24 cellular contexts compared by ENCODE assay signal in genomic region chr9:129011170-129011569, GRCh38. TPM values are rescaled to one million over a fixed set of nuclear protein-coding genes. Genes with fewer than 3 reads are reported as not detected.
DNase-seq lines count a peak whose midpoint lies in the region; ATAC-seq, FAIRE-seq and TF ChIP-seq lines count a peak whose summit lies in the region.
"Had no signal": no experiment of that assay in that cellular context is flagged by ENCODE, and none has a peak within 500 bp of the region (broad histone marks: within the 10 kb centered on the region; RNA-seq: fewer than 3 reads in every experiment).

No MANE protein-coding gene starts in this region.

- no peak for TF ChIP-seq POLR2A in GM18505 (IDR thresholded peaks at IDR 0.05; ENCODE audit: borderline replicate concordance, extremely low read depth, insufficient read depth, insufficient read length)

- H3K9me3 ChIP-seq in kidney (ENCODE audit: control insufficient read depth in 1 of 2, low read length in 2 of 2): no peaks in the 10 kb centered on the region
- H3K9me3 ChIP-seq: BE2C had no signal

- no peaks in the 10 kb centered on the region for H3K9me3 Mint-ChIP-seq in WTC11
- no peaks in the 10 kb centered on the region for H3K9me3 Mint-ChIP-seq in nephron progenitor cell
- H3K9me3 Mint-ChIP-seq: CD8-positive, alpha-beta T cell had no signal

- no peaks in the 10 kb centered on the region for H3K27me3 Mint-ChIP-seq in WTC11 (ENCODE audit: low read depth)
- peaks cover 5% of the 10 kb centered on the region for H3K27me3 Mint-ChIP-seq in nephron progenitor cell (ENCODE audit: low read depth, poor library complexity)

- CTCF ChIA-PET in WTC11 (lab: Charles Lee): no interaction called here

- H3K4me3 ChIP-seq in kidney (ENCODE audit: low read length in 2 of 2): no peak overlapping the region
- H3K4me3 ChIP-seq: GM23248 had no signal

- H3K4me1 Mint-ChIP-seq in WTC11: 0 out of 2 replicates have a peak, but pooled peaks cover 2% of the 10 kb centered on the region
- peaks cover 26% of the 10 kb centered on the region for H3K4me1 Mint-ChIP-seq in nephron progenitor cell

- TF ChIP-seq CTCF in WTC11 (IDR thresholded peaks at IDR 0.05) (no peak), nephron progenitor cell (IDR thresholded peaks at IDR 0.05) (no peak), kidney (IDR thresholded peaks at IDR 0.05; ENCODE audit: borderline replicate concordance, extremely low read depth, insufficient read depth) (no peak)

- no peak overlapping the region for H3K9ac ChIP-seq in kidney (ENCODE audit: low read length in 2 of 2)
- H3K9ac ChIP-seq: GM23248 had no signal

- POLR2A ChIA-PET in WTC11 (lab: Charles Lee): interaction anchor here (0.6 kb wide), 2 partner anchors 62 to 629 kb away, joined by 3 read pairs; no protein-coding TSS in a partner anchor

- no peak overlapping the region for H3K4me3 Mint-ChIP-seq in WTC11
- H3K4me3 Mint-ChIP-seq in nephron progenitor cell: no peak overlapping the region
- H3K4me3 Mint-ChIP-seq: CD8-positive, alpha-beta T cell had no signal

- H3K27ac Mint-ChIP-seq in WTC11 (peak overlapping the region; percentile 88; the same call in 1 of the 2 replicates), nephron progenitor cell (peak overlapping the region; percentile 96)

- no peak overlapping the region for H3K27ac ChIP-seq in kidney (ENCODE audit: low read depth in 2 of 2, low read length in 2 of 2)
- H3K27ac ChIP-seq: GM23248 had no signal

- intact Hi-C loops in Right ventricle myocardium superior (cut with DNase I) (no loop called here), Right ventricle myocardium inferior (cut with DNase I) (no loop called here), kidney (cut with DNase I) (no loop called here)

- no peaks in the 10 kb centered on the region for H3K4me1 ChIP-seq in kidney (ENCODE audit: control insufficient read depth in 1 of 2, insufficient read depth in 1 of 2, low read depth in 1 of 2, low read length in 2 of 2)

- H3K36me3 ChIP-seq in kidney (ENCODE audit: control insufficient read depth in 1 of 2, insufficient read depth in 2 of 2, low read length in 2 of 2): peaks cover 2 to 27% of the 10 kb centered on the region in 2 donors

- DNase-seq in Right ventricle myocardium superior (peak; percentile 33), Right ventricle myocardium inferior (ENCODE audit: missing footprints) (no peak), WTC11 (ENCODE audit: low spot score) (no peak), nephron progenitor cell (no peak), DMS 273 (lab: John Stamatoyannopoulos, UW; ENCODE audit: unreplicated experiment) (no peak), kidney (no peak), NCI-H146 treated with DMSO at 0.1 percent for 48 hours (lab: John Stamatoyannopoulos, UW; ENCODE audit: unreplicated experiment) (no peak)
- DNase-seq: 8988T; CD8-positive, alpha-beta T cell; DND-41; GM23248; Kasumi-1; MM.1S; NCI-H1105; NCI-H187; NCI-H2171; NCI-H446; NCI-H69; NK-92 treated with Interleukin-12 subunit alpha and Interleukin-12 subunit beta, amount 100 ng/mL, for 24 hours; OCI-M1; RPMI8226 had no signal

- no peak for FAIRE-seq in kidney (lab: Jason Lieb, UNC)
- FAIRE-seq: G401.6 had no signal

- ATAC-seq in Right ventricle myocardium superior (ENCODE audit: poor library complexity) (no peak), Right ventricle myocardium inferior (no peak), WTC11 (no peak), GM18505 (IDR thresholded peaks at IDR 0.05; ENCODE audit: unreplicated experiment) (no peak)
- ATAC-seq: CD8-positive, alpha-beta T cell had no signal

- H3K36me3 Mint-ChIP-seq in WTC11: peaks cover 10% of the 10 kb centered on the region
- H3K36me3 Mint-ChIP-seq in nephron progenitor cell (ENCODE audit: low read depth): peaks cover 35% of the 10 kb centered on the region

TF ChIP-seq in WTC11, 78 proteins besides CTCF, POLR2A, EP300 and RAD21 (continues in another document):
- TF ChIP-seq, protein P1, sequence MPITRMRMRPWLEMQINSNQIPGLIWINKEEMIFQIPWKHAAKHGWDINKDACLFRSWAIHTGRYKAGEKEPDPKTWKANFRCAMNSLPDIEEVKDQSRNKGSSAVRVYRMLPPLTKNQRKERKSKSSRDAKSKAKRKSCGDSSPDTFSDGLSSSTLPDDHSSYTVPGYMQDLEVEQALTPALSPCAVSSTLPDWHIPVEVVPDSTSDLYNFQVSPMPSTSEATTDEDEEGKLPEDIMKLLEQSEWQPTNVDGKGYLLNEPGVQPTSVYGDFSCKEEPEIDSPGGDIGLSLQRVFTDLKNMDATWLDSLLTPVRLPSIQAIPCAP (CRISPR knock-in tag; IDR thresholded peaks at IDR 0.05): no peak
- no peak for TF ChIP-seq AFF4 (CRISPR knock-in tag; IDR thresholded peaks at IDR 0.05; ENCODE audit: borderline replicate concordance)
- TF ChIP-seq, protein P2, sequence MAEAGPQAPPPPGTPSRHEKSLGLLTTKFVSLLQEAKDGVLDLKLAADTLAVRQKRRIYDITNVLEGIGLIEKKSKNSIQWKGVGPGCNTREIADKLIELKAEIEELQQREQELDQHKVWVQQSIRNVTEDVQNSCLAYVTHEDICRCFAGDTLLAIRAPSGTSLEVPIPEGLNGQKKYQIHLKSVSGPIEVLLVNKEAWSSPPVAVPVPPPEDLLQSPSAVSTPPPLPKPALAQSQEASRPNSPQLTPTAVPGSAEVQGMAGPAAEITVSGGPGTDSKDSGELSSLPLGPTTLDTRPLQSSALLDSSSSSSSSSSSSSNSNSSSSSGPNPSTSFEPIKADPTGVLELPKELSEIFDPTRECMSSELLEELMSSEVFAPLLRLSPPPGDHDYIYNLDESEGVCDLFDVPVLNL (CRISPR knock-in tag; IDR thresholded peaks at IDR 0.05; ENCODE audit: borderline replicate concordance, low read depth): no peak
- no peak for TF ChIP-seq ESRRA (CRISPR knock-in tag; IDR thresholded peaks at IDR 0.05; ENCODE audit: borderline replicate concordance)
- TF ChIP-seq, protein P3, sequence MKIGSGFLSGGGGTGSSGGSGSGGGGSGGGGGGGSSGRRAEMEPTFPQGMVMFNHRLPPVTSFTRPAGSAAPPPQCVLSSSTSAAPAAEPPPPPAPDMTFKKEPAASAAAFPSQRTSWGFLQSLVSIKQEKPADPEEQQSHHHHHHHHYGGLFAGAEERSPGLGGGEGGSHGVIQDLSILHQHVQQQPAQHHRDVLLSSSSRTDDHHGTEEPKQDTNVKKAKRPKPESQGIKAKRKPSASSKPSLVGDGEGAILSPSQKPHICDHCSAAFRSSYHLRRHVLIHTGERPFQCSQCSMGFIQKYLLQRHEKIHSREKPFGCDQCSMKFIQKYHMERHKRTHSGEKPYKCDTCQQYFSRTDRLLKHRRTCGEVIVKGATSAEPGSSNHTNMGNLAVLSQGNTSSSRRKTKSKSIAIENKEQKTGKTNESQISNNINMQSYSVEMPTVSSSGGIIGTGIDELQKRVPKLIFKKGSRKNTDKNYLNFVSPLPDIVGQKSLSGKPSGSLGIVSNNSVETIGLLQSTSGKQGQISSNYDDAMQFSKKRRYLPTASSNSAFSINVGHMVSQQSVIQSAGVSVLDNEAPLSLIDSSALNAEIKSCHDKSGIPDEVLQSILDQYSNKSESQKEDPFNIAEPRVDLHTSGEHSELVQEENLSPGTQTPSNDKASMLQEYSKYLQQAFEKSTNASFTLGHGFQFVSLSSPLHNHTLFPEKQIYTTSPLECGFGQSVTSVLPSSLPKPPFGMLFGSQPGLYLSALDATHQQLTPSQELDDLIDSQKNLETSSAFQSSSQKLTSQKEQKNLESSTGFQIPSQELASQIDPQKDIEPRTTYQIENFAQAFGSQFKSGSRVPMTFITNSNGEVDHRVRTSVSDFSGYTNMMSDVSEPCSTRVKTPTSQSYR (CRISPR knock-in tag; IDR thresholded peaks at IDR 0.05): no peak

RNA-seq across cellular contexts. Expression of gene SH3GLB2, which starts 17.0 kb away (rescaled TPM):
- total RNA-seq in Right ventricle myocardium superior (30.8 TPM), Right ventricle myocardium inferior (32.4 TPM), WTC11 (2021) (59.7 to 65.7 TPM (median 62.9 TPM) in 3 replicates), kidney (128 TPM)
- 118 TPM for polyA plus RNA-seq in kidney (ENCODE audit: insufficient read depth, low read depth, low replicate concordance)

RNA-seq across cellular contexts. Expression of gene MIGA2, which starts 25.3 kb away (rescaled TPM):
- total RNA-seq in Right ventricle myocardium superior: 32.8 TPM
- 38.2 TPM for total RNA-seq in Right ventricle myocardium inferior
- total RNA-seq in WTC11 (2021): 39.9 to 61.7 TPM (median 48.0 TPM) in 3 replicates
- total RNA-seq in kidney: 29.9 TPM
- 26.1 TPM for polyA plus RNA-seq in kidney (ENCODE audit: insufficient read depth, low read depth, low replicate concordance)
